1 cellular context compared by ENCODE assay signal in the genomic region with DNA sequence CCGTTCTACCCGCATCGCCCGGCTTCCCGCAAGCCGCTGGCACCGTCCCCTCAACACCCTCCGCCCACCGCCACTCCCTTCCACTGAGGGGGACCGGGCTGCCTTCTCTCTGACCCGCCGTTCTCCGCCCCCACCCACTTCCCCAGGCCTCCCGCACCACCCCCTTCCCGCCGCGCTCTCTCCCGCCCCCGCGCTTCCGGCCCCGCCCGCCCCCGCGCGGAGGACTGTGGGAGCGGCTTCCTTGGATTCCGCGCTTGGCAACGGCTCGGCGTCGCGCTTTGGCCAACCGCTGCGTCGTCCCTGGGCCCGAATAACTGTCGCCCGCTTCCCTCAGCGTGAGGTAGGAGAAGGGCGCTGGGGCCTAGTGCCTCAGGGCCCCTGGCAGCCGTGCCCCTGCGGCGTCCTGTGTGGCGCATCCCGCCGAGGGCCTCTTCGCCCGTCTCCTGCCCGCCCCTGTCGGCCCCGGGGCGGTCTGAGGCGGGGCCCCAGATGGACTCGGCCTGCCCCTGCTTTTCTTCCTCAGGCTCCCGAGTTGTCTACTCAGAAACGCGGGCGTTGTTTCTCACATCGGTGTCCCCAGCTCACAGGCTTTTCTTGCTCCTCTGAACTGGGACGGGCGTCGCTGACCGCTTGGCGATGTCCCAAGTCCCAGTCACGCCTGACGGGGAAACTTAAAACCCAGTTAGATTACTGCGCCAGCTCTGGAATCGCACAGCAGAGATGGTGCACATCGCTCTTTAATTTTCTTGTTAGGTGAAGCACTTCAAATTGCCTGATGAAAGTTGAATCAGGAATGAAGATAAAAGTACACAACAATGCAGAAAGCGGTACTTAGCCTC.
TF ChIP-seq lines count a peak whose summit lies in the region.

A gene with protein sequence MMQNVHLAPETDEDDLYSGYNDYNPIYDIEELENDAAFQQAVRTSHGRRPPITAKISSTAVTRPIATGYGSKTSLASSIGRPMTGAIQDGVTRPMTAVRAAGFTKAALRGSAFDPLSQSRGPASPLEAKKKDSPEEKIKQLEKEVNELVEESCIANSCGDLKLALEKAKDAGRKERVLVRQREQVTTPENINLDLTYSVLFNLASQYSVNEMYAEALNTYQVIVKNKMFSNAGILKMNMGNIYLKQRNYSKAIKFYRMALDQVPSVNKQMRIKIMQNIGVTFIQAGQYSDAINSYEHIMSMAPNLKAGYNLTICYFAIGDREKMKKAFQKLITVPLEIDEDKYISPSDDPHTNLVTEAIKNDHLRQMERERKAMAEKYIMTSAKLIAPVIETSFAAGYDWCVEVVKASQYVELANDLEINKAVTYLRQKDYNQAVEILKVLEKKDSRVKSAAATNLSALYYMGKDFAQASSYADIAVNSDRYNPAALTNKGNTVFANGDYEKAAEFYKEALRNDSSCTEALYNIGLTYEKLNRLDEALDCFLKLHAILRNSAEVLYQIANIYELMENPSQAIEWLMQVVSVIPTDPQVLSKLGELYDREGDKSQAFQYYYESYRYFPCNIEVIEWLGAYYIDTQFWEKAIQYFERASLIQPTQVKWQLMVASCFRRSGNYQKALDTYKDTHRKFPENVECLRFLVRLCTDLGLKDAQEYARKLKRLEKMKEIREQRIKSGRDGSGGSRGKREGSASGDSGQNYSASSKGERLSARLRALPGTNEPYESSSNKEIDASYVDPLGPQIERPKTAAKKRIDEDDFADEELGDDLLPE (plus strand): TSS at position 241 of the 839 bp plus-strand sequence. CDS start 7,229 bp downstream, outside the sequence.

TF ChIP-seq in H1, 55 proteins besides CTCF, POLR2A, EP300 and RAD21:
- no peak for TF ChIP-seq BCL11A (IDR thresholded peaks at IDR 0.05; ENCODE audit: low read depth in 2 of 2, low read length in 2 of 2)
- TF ChIP-seq SAP30 (IDR thresholded peaks at IDR 0.05; ENCODE audit: insufficient read depth, insufficient replicate concordance, low read length), result no peak
- peak; percentile 37 for TF ChIP-seq KDM4A (IDR thresholded peaks at IDR 0.05; ENCODE audit: low read depth, low read length, severe bottlenecking)
- no peak for TF ChIP-seq TCF12 (IDR thresholded peaks at IDR 0.05; ENCODE audit: low read depth, low read length)
- TF ChIP-seq EZH2 (IDR thresholded peaks at IDR 0.05; ENCODE audit: low read depth, low read length, severe bottlenecking), result no peak
- TF ChIP-seq GABPA (IDR thresholded peaks at IDR 0.05; ENCODE audit: borderline replicate concordance, insufficient read depth, low read length), result no peak
- no peak for TF ChIP-seq RFX5 (IDR thresholded peaks at IDR 0.05; ENCODE audit: borderline replicate concordance, low read depth, low read length)
- TF ChIP-seq GTF2F1 (IDR thresholded peaks at IDR 0.05; ENCODE audit: borderline replicate concordance, low read depth, low read length), result no peak
- no peak for TF ChIP-seq TAF7 (optimal IDR thresholded peaks at IDR 0.05; ENCODE audit: borderline replicate concordance, low read depth, low read length)
- peak; percentile 66; the same call in 1 of the 2 replicates for TF ChIP-seq POLR2AphosphoS5 (IDR thresholded peaks at IDR 0.05; ENCODE audit: low read depth, low read length)
- TF ChIP-seq PHF8 (conservative IDR thresholded peaks at IDR 0.05; ENCODE audit: low read depth, low read length), result peak; percentile 68
- no peak for TF ChIP-seq SP2 (IDR thresholded peaks at IDR 0.05; ENCODE audit: low read length)
- TF ChIP-seq HDAC2 (IDR thresholded peaks at IDR 0.05; ENCODE audit: borderline replicate concordance in 1 of 2, low read depth in 2 of 2, low read length in 2 of 2), result peak in 1 of 2 experiments; percentile 81; a peak in 2 of 4 replicates
- TF ChIP-seq CREB1 (IDR thresholded peaks at IDR 0.05), result peak; percentile 31; the same call in 1 of the 2 replicates
- TF ChIP-seq SIX5 (IDR thresholded peaks at IDR 0.05; ENCODE audit: low read depth, low read length), result no peak
- no peak for TF ChIP-seq SIRT6 (IDR thresholded peaks at IDR 0.05; ENCODE audit: low read length)
- TF ChIP-seq JUND (IDR thresholded peaks at IDR 0.05; ENCODE audit: low read length), result no peak
- TF ChIP-seq CHD2 (IDR thresholded peaks at IDR 0.05; ENCODE audit: low read length), result no peak
- TF ChIP-seq, protein P1, sequence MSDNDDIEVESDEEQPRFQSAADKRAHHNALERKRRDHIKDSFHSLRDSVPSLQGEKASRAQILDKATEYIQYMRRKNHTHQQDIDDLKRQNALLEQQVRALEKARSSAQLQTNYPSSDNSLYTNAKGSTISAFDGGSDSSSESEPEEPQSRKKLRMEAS (IDR thresholded peaks at IDR 0.05), result peak; percentile 24; the same call in 1 of the 2 replicates
- no peak for TF ChIP-seq CHD1 (IDR thresholded peaks at IDR 0.05; ENCODE audit: low read depth, low read length)
- TF ChIP-seq, protein P2, sequence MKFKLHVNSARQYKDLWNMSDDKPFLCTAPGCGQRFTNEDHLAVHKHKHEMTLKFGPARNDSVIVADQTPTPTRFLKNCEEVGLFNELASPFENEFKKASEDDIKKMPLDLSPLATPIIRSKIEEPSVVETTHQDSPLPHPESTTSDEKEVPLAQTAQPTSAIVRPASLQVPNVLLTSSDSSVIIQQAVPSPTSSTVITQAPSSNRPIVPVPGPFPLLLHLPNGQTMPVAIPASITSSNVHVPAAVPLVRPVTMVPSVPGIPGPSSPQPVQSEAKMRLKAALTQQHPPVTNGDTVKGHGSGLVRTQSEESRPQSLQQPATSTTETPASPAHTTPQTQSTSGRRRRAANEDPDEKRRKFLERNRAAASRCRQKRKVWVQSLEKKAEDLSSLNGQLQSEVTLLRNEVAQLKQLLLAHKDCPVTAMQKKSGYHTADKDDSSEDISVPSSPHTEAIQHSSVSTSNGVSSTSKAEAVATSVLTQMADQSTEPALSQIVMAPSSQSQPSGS (IDR thresholded peaks at IDR 0.05; ENCODE audit: low read length), result no peak
- TF ChIP-seq EGR1 (IDR thresholded peaks at IDR 0.05; ENCODE audit: borderline replicate concordance, low read depth, low read length), result peak; percentile 21; the same call in 1 of the 2 replicates
- TF ChIP-seq, protein P3, sequence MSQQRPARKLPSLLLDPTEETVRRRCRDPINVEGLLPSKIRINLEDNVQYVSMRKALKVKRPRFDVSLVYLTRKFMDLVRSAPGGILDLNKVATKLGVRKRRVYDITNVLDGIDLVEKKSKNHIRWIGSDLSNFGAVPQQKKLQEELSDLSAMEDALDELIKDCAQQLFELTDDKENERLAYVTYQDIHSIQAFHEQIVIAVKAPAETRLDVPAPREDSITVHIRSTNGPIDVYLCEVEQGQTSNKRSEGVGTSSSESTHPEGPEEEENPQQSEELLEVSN (IDR thresholded peaks at IDR 0.05), result no peak
- TF ChIP-seq RNF2 (IDR thresholded peaks at IDR 0.05; ENCODE audit: borderline replicate concordance, low read depth, low read length, missing control alignments, poor library complexity, severe bottlenecking), result no peak
- TF ChIP-seq, protein P4, sequence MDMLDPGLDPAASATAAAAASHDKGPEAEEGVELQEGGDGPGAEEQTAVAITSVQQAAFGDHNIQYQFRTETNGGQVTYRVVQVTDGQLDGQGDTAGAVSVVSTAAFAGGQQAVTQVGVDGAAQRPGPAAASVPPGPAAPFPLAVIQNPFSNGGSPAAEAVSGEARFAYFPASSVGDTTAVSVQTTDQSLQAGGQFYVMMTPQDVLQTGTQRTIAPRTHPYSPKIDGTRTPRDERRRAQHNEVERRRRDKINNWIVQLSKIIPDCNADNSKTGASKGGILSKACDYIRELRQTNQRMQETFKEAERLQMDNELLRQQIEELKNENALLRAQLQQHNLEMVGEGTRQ (IDR thresholded peaks at IDR 0.05; ENCODE audit: low read length), result no peak
- TF ChIP-seq RXRA (IDR thresholded peaks at IDR 0.05; ENCODE audit: insufficient read depth, low read depth, low read length), result no peak
- no peak for TF ChIP-seq CBX5 (IDR thresholded peaks at IDR 0.05; ENCODE audit: low read depth, low read length)
- TF ChIP-seq KDM1A (IDR thresholded peaks at IDR 0.05; ENCODE audit: borderline replicate concordance, low read length), result no peak
- no peak; the same call in 1 of the 2 replicates for TF ChIP-seq RBBP5 (IDR thresholded peaks at IDR 0.05; ENCODE audit: borderline replicate concordance, low read depth, low read length)
- no peak for TF ChIP-seq SP4 (IDR thresholded peaks at IDR 0.05; ENCODE audit: low read length)
- TF ChIP-seq, protein P5, sequence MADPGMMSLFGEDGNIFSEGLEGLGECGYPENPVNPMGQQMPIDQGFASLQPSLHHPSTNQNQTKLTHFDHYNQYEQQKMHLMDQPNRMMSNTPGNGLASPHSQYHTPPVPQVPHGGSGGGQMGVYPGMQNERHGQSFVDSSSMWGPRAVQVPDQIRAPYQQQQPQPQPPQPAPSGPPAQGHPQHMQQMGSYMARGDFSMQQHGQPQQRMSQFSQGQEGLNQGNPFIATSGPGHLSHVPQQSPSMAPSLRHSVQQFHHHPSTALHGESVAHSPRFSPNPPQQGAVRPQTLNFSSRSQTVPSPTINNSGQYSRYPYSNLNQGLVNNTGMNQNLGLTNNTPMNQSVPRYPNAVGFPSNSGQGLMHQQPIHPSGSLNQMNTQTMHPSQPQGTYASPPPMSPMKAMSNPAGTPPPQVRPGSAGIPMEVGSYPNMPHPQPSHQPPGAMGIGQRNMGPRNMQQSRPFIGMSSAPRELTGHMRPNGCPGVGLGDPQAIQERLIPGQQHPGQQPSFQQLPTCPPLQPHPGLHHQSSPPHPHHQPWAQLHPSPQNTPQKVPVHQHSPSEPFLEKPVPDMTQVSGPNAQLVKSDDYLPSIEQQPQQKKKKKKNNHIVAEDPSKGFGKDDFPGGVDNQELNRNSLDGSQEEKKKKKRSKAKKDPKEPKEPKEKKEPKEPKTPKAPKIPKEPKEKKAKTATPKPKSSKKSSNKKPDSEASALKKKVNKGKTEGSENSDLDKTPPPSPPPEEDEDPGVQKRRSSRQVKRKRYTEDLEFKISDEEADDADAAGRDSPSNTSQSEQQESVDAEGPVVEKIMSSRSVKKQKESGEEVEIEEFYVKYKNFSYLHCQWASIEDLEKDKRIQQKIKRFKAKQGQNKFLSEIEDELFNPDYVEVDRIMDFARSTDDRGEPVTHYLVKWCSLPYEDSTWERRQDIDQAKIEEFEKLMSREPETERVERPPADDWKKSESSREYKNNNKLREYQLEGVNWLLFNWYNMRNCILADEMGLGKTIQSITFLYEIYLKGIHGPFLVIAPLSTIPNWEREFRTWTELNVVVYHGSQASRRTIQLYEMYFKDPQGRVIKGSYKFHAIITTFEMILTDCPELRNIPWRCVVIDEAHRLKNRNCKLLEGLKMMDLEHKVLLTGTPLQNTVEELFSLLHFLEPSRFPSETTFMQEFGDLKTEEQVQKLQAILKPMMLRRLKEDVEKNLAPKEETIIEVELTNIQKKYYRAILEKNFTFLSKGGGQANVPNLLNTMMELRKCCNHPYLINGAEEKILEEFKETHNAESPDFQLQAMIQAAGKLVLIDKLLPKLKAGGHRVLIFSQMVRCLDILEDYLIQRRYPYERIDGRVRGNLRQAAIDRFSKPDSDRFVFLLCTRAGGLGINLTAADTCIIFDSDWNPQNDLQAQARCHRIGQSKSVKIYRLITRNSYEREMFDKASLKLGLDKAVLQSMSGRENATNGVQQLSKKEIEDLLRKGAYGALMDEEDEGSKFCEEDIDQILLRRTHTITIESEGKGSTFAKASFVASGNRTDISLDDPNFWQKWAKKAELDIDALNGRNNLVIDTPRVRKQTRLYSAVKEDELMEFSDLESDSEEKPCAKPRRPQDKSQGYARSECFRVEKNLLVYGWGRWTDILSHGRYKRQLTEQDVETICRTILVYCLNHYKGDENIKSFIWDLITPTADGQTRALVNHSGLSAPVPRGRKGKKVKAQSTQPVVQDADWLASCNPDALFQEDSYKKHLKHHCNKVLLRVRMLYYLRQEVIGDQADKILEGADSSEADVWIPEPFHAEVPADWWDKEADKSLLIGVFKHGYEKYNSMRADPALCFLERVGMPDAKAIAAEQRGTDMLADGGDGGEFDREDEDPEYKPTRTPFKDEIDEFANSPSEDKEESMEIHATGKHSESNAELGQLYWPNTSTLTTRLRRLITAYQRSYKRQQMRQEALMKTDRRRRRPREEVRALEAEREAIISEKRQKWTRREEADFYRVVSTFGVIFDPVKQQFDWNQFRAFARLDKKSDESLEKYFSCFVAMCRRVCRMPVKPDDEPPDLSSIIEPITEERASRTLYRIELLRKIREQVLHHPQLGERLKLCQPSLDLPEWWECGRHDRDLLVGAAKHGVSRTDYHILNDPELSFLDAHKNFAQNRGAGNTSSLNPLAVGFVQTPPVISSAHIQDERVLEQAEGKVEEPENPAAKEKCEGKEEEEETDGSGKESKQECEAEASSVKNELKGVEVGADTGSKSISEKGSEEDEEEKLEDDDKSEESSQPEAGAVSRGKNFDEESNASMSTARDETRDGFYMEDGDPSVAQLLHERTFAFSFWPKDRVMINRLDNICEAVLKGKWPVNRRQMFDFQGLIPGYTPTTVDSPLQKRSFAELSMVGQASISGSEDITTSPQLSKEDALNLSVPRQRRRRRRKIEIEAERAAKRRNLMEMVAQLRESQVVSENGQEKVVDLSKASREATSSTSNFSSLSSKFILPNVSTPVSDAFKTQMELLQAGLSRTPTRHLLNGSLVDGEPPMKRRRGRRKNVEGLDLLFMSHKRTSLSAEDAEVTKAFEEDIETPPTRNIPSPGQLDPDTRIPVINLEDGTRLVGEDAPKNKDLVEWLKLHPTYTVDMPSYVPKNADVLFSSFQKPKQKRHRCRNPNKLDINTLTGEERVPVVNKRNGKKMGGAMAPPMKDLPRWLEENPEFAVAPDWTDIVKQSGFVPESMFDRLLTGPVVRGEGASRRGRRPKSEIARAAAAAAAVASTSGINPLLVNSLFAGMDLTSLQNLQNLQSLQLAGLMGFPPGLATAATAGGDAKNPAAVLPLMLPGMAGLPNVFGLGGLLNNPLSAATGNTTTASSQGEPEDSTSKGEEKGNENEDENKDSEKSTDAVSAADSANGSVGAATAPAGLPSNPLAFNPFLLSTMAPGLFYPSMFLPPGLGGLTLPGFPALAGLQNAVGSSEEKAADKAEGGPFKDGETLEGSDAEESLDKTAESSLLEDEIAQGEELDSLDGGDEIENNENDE (IDR thresholded peaks at IDR 0.05; ENCODE audit: insufficient replicate concordance, low read length), result no peak
- TF ChIP-seq SUZ12 (IDR thresholded peaks at IDR 0.05; ENCODE audit: low read length), result no peak
- TF ChIP-seq MAFK (IDR thresholded peaks at IDR 0.05; ENCODE audit: low read depth, low read length), result no peak
- TF ChIP-seq KDM5A (IDR thresholded peaks at IDR 0.05; ENCODE audit: low read length), result no peak
- no peak for TF ChIP-seq NRF1 (IDR thresholded peaks at IDR 0.05; ENCODE audit: low read depth, low read length)
- TF ChIP-seq TAF1 (IDR thresholded peaks at IDR 0.05; ENCODE audit: low read depth, low read length), result peak; percentile 57
- no peak for TF ChIP-seq JUN (IDR thresholded peaks at IDR 0.05; ENCODE audit: low read depth, low read length)
- TF ChIP-seq SIN3A (conservative IDR thresholded peaks at IDR 0.05 in 1 of 2, IDR thresholded peaks at IDR 0.05 in 1 of 2; ENCODE audit: low read depth in 1 of 2, low read length in 2 of 2), result peak; percentile 78 to 88; a peak in 2 of 4 replicates
- TF ChIP-seq CBX8 (IDR thresholded peaks at IDR 0.05; ENCODE audit: borderline replicate concordance, low read depth, low read length), result no peak
- TF ChIP-seq ASH2L (IDR thresholded peaks at IDR 0.05; ENCODE audit: low read length), result peak; percentile 69
- no peak for TF ChIP-seq NANOG (IDR thresholded peaks at IDR 0.05; ENCODE audit: insufficient read depth, low read depth, low read length, poor library complexity, severe bottlenecking)
